Comparison of ENCODE assay signal across 34 cellular contexts in the genomic region with DNA sequence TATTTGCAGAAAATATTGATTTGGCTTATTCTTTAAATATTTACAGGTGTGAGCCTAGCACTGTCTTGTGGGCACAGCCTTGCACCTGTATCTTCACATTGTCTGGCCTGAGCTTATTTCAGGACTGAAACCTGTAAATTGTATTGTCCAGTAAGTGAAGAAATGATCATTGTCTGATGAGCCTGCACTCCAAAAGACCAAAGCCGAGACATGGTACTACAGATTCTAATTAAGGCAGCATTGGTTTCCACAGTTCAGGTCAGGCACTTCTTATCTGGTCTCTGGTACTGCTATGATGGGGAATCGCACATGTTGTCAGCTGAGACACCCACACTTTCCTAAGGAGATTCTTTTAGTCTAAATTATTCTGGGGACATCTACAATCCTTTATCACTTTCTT.
"Had no signal": no experiment of that assay in that cellular context is flagged by ENCODE, and none has a peak within 500 bp of the region (broad histone marks: within the 10 kb centered on the region; RNA-seq: fewer than 3 reads in every experiment).

No MANE protein-coding gene starts in this region.

- H3K9me3 ChIP-seq: MG63 had no signal

- H3K9ac ChIP-seq: KMS-11 had no signal

- H3K27me3 ChIP-seq: MG63 had no signal

- H3K27ac ChIP-seq: KMS-11 had no signal

- H3K4me3 ChIP-seq: MG63 had no signal

- DNase-seq: Karpas-422, Kasumi-1, KG1, MG63, MV-4-11, NCI-H1092, NCI-H1092 treated with DMSO at 0.1 percent for 48 hours, NCI-H1105, NCI-H1105 treated with DMSO at 0.1 percent for 48 hours, NCI-H1417, NCI-H1417 treated with DMSO at 0.1 percent for 48 hours, NCI-H1436, NCI-H1436 treated with DMSO at 0.1 percent for 48 hours, NCI-H146, NCI-H1694, NCI-H1694 treated with DMSO at 0.1 percent for 48 hours, NCI-H187, NCI-H187 treated with DMSO at 0.1 percent for 48 hours, NCI-H1930, NCI-H2029, NCI-H2029 treated with DMSO at 0.1 percent for 48 hours, NCI-H2081, NCI-H2081 treated with DMSO at 0.1 percent for 48 hours, NCI-H2107, NCI-H2171, NCI-H2171 treated with DMSO at 0.1 percent for 48 hours, NCI-H2227 treated with DMSO at 0.1 percent for 48 hours, NCI-H226, NCI-H345, NCI-H446, NCI-H446 treated with DMSO at 0.1 percent for 48 hours, NCI-H510A, NCI-H510A treated with DMSO at 0.1 percent for 48 hours had no signal

- H3K36me3 ChIP-seq: MG63 had no signal

- H3K4me2 ChIP-seq: KMS-11 had no signal
